ENCODE assay signal across 14 cellular contexts in genomic region chr7:106720641-106721040, GRCh38. TPM values are rescaled to one million over a fixed set of nuclear protein-coding genes. Genes with fewer than 3 reads are reported as not detected.
DNase-seq lines count a peak whose midpoint lies in the region; ATAC-seq and TF ChIP-seq lines count a peak whose summit lies in the region.
"Had no signal": no experiment of that assay in that cellular context is flagged by ENCODE, and none has a peak within 500 bp of the region (broad histone marks: within the 10 kb centered on the region; RNA-seq: fewer than 3 reads in every experiment).

No MANE protein-coding gene starts in this region.

- H3K36me3 ChIP-seq in osteoblast (ENCODE audit: insufficient read depth, low read length) = no peaks in the 10 kb centered on the region
- no peaks in the 10 kb centered on the region for H3K36me3 ChIP-seq in suprapubic skin

- H3K27me3 ChIP-seq in osteoblast (ENCODE audit: insufficient read depth, low read length) = no peaks in the 10 kb centered on the region
- H3K27me3 ChIP-seq in suprapubic skin = no peaks in the 10 kb centered on the region

- H3K4me2 ChIP-seq in osteoblast (ENCODE audit: insufficient read depth, low read length) = no peak overlapping the region
- H3K4me2 ChIP-seq: SK-N-SH had no signal

- ATAC-seq in GM19043 (IDR thresholded peaks at IDR 0.05; ENCODE audit: low read depth, unreplicated experiment) (peak; percentile 57), HG02610 (IDR thresholded peaks at IDR 0.05; ENCODE audit: unreplicated experiment) (peak; percentile 57), HG03571 (IDR thresholded peaks at IDR 0.05; ENCODE audit: unreplicated experiment) (peak; percentile 43)
- ATAC-seq: activated T-cell treated with anti-CD3 and anti-CD28 coated beads, Interleukin-2, amount 50 U/mL, for 4 hours had no signal

- H3K9me3 ChIP-seq in osteoblast (ENCODE audit: low read depth, low read length) (no peaks in the 10 kb centered on the region), suprapubic skin (no peaks in the 10 kb centered on the region)
- H3K9me3 ChIP-seq: SK-N-SH had no signal

- H2AFZ ChIP-seq in osteoblast (ENCODE audit: low read length) = peak overlapping the region; percentile 6

- 65% methylated on average over 2 of the region's 2 CpGs for WGBS in suprapubic skin

- no peaks in the 10 kb centered on the region for H3K79me2 ChIP-seq in osteoblast (ENCODE audit: insufficient read depth, low read length)

- no peak overlapping the region for H3K4me3 ChIP-seq in osteoblast (ENCODE audit: insufficient read depth, low read length)
- H3K4me3 ChIP-seq in suprapubic skin = no peak overlapping the region

- DNase-seq in osteoblast (ENCODE audit: insufficient read length, low spot score, missing footprints) (no peak), DMS153 treated with DMSO at 0.1 percent for 48 hours (lab: John Stamatoyannopoulos, UW; ENCODE audit: unreplicated experiment) (no peak), suprapubic skin (ENCODE audit: low spot score in 2 of 2) (no peak), SKM-1 treated with dmso at 0.1 percent for 144 hours (lab: John Stamatoyannopoulos, UW; ENCODE audit: unreplicated experiment) (no peak)
- DNase-seq: activated T-cell treated with anti-CD3 and anti-CD28 coated beads, Interleukin-2, amount 50 U/mL, for 4 hours; COR-L47; NCI-H2029; NCI-H82; SK-N-SH; stimulated activated CD4-positive, alpha-beta T cell treated with anti-CD3 and anti-CD28 coated beads, Interleukin-4, amount 100 ng/mL, for 4 hours; substantia nigra had no signal

- TF ChIP-seq CTCF in osteoblast (IDR thresholded peaks at IDR 0.05; ENCODE audit: extremely low read depth, low read depth, low read length) = no peak
- no peak for TF ChIP-seq CTCF in suprapubic skin (IDR thresholded peaks at IDR 0.05)

- H4K20me1 ChIP-seq in osteoblast (ENCODE audit: insufficient read depth, low read length) = no peaks in the 10 kb centered on the region

- no peak for TF ChIP-seq EP300 in suprapubic skin (IDR thresholded peaks at IDR 0.05)

- peaks cover 31% of the 10 kb centered on the region for H3K4me1 ChIP-seq in osteoblast (ENCODE audit: insufficient read depth, low read length)
- peaks cover 6% of the 10 kb centered on the region for H3K4me1 ChIP-seq in suprapubic skin

- H3K27ac ChIP-seq in osteoblast (ENCODE audit: low read depth, low read length) (no peak overlapping the region), suprapubic skin (no peak overlapping the region)

- TF ChIP-seq POLR2A in suprapubic skin (IDR thresholded peaks at IDR 0.05) = no peak

RNA-seq across cellular contexts. Expression of gene CCDC71L, which starts 59.7 kb away (rescaled TPM):
- total RNA-seq in osteoblast (29.3 and 31.5 TPM in 2 replicates), suprapubic skin (10 to 100 TPM in 2 of 4 donors, 1 to 10 TPM in 2; 7.8 to 18.2 (median 12.9) TPM)
